9 cellular contexts compared by ENCODE assay signal in the genomic region with DNA sequence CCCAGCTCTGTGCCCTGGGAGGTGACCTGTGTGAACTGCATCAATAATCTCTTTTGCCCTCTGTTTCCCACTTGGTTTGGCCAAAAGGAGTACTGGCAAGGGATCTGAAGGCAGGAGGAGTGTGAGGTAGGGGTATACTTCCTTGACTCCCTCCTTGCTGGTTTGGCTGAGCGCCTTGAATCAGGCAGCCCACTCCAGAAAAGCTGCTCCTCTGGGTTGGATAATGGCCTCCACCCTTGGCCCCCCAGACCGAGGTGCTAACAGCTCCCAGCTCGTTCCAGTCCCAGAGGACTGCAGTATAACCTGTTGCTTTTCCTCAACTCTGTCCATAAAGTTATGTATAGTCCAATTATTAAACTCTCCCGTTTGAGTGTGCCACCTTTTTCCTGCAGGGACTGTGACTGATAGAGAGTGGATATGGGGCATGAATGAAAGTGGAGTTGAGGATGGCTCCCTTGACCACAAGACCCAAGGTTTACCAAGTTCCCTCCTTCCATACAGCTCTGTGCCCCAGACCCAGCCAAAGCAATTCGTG.
"Had no signal": no experiment of that assay in that cellular context is flagged by ENCODE, and none has a peak within 500 bp of the region (broad histone marks: within the 10 kb centered on the region; RNA-seq: fewer than 3 reads in every experiment).

No MANE protein-coding gene starts in this region.

- H3K9ac ChIP-seq: KMS-11 had no signal

- DNase-seq: GOT3, H9, HCEC 1CT, HFFc6, KBM-7 had no signal

- ATAC-seq: HepG2 had no signal

- H3K4me2 ChIP-seq: KMS-11 had no signal

- H3K27ac ChIP-seq: KMS-11 had no signal

- FAIRE-seq: H54, HepG2, HTR-8/SVneo had no signal
